15 cellular contexts compared by ENCODE assay signal in genomic region chr3:115627180-115628074, GRCh38. TPM values are rescaled to one million over a fixed set of nuclear protein-coding genes. Genes with fewer than 3 reads are reported as not detected.
DNase-seq lines count a peak whose midpoint lies in the region; ATAC-seq, FAIRE-seq and TF ChIP-seq lines count a peak whose summit lies in the region.
"Had no signal": no experiment of that assay in that cellular context is flagged by ENCODE, and none has a peak within 500 bp of the region (broad histone marks: within the 10 kb centered on the region; RNA-seq: fewer than 3 reads in every experiment).

No MANE protein-coding gene starts in this region.

- no peak for TF ChIP-seq RAD21 in H1 (IDR thresholded peaks at IDR 0.05 in 1 of 2, conservative IDR thresholded peaks at IDR 0.05 in 1 of 2; ENCODE audit: low read depth in 2 of 2, low read length in 2 of 2)

- no peak overlapping the region for H3K4ac ChIP-seq in H1 (replicated peaks; ENCODE audit: insufficient read length, low read depth, low read length)

- DNase-seq in H1 (ENCODE audit: low read depth in 1 of 2, low spot score in 2 of 2) (no peak), kidney tubule cell (ENCODE audit: low spot score) (no peak), Right ventricle myocardium inferior (ENCODE audit: missing footprints) (no peak)
- DNase-seq in naive thymus-derived CD8-positive, alpha-beta T cell = no peak
- DNase-seq in activated CD4-positive, alpha-beta T cell treated with anti-CD3 and anti-CD28 coated beads, Interleukin-2, amount 50 U/mL, for 48 hours = no peak
- DNase-seq: activated effector memory CD4-positive, alpha-beta T cell treated with Interleukin-2 at 50 U/mL for 16 hours; Calu3; effector memory CD8-positive, alpha-beta T cell; HFFc6; immature natural killer cell; NCI-H2081 had no signal

- H3K4me1 Mint-ChIP-seq in naive thymus-derived CD8-positive, alpha-beta T cell = peaks cover 4 to 19% (median 13%) of the 10 kb centered on the region in 4 donors

- no peaks in the 10 kb centered on the region for H3K36me3 Mint-ChIP-seq in naive thymus-derived CD8-positive, alpha-beta T cell
- H3K36me3 Mint-ChIP-seq: immature natural killer cell had no signal

- H3K27ac Mint-ChIP-seq in naive thymus-derived CD8-positive, alpha-beta T cell = no peak overlapping the region
- H3K27ac Mint-ChIP-seq: effector memory CD8-positive, alpha-beta T cell; HFFc6; immature natural killer cell had no signal

- H3K14ac ChIP-seq in H1 (ENCODE audit: insufficient read length) = no peak overlapping the region

- ATAC-seq in GM18511 (IDR thresholded peaks at IDR 0.05; ENCODE audit: unreplicated experiment) (peak; percentile 89), GM21528 (IDR thresholded peaks at IDR 0.05; ENCODE audit: low FRiP score, unreplicated experiment) (peak; percentile 91), HG03108 (IDR thresholded peaks at IDR 0.05; ENCODE audit: unreplicated experiment) (peak; percentile 72), Right ventricle myocardium inferior (no peak)
- no peak for ATAC-seq in naive thymus-derived CD8-positive, alpha-beta T cell
- ATAC-seq: effector memory CD8-positive, alpha-beta T cell had no signal

- peaks cover 1 to 19% (median 11%) of the 10 kb centered on the region in 4 experiments; a peak in 6 of 7 replicates for H3K4me1 ChIP-seq in H1 (replicated peaks in 1 of 4; ENCODE audit: control insufficient read depth in 3 of 4, insufficient read depth in 4 of 4, low read length in 3 of 4)

- peaks cover 0 to 11% of the 10 kb centered on the region in 2 experiments; a peak in 1 of 4 replicates for H3K79me2 ChIP-seq in H1 (ENCODE audit: control insufficient read depth in 1 of 2, insufficient read depth in 2 of 2, low read length in 2 of 2)

- no peak overlapping the region for H2BK12ac ChIP-seq in H1 (ENCODE audit: low read depth, low read length)

- no peak overlapping the region for H4K5ac ChIP-seq in H1 (ENCODE audit: insufficient read length, low read depth, low read length)

- peaks cover 19 to 48% (median 38%) of the 10 kb centered on the region in 5 donors for H3K27me3 Mint-ChIP-seq in naive thymus-derived CD8-positive, alpha-beta T cell

- H3K18ac ChIP-seq in H1 (ENCODE audit: extremely low read depth, low read length) = no peak overlapping the region

- H3K4me3 Mint-ChIP-seq in naive thymus-derived CD8-positive, alpha-beta T cell = no peak overlapping the region
- H3K4me3 Mint-ChIP-seq: effector memory CD8-positive, alpha-beta T cell; HFFc6; immature natural killer cell had no signal

- H3K23ac ChIP-seq in H1 (ENCODE audit: insufficient read length) = no peak overlapping the region

- peak overlapping the region in 1 of 4 experiments; percentile 18; a peak in 1 of 8 replicates for H3K4me3 ChIP-seq in H1 (ENCODE audit: extremely low read depth in 1 of 4, insufficient read depth in 2 of 4, low read depth in 3 of 4, low read length in 4 of 4)

- no peak for TF ChIP-seq EP300 in H1 (IDR thresholded peaks at IDR 0.05; ENCODE audit: borderline replicate concordance in 1 of 2, low read depth in 2 of 2, low read length in 2 of 2)

- no peak overlapping the region for H2AFZ ChIP-seq in H1 (ENCODE audit: low read length)

- no peaks in the 10 kb centered on the region for H3K36me3 ChIP-seq in H1 (ENCODE audit: control insufficient read depth in 2 of 4, insufficient read depth in 4 of 4, low read length in 3 of 4)

- H2BK120ac ChIP-seq in H1 (replicated peaks; ENCODE audit: low read depth, low read length) = no peak overlapping the region

- H3K27me3 ChIP-seq in H1 (replicated peaks in 1 of 4; ENCODE audit: control insufficient read depth in 3 of 4, extremely low read depth in 1 of 4, insufficient read depth in 3 of 4, low read length in 3 of 4) = peaks cover 0 to 6% (median 2%) of the 10 kb centered on the region in 4 experiments; a peak in 2 of 7 replicates

- H2BK15ac ChIP-seq in H1 (ENCODE audit: low read length) = no peak overlapping the region

- peak overlapping the region; percentile 52 for H3K56ac ChIP-seq in H1 (replicated peaks; ENCODE audit: insufficient read length, low read depth, low read length)

- H3K4me2 ChIP-seq in H1 (ENCODE audit: insufficient read depth in 1 of 2, low read depth in 2 of 2, low read length in 2 of 2) = peak overlapping the region; percentile 35 to 53; a peak in 3 of 4 replicates

- peaks cover 21% of the 10 kb centered on the region for H3K23me2 ChIP-seq in H1 (ENCODE audit: low read depth, low read length)

- intact Hi-C loops in Right ventricle myocardium inferior (cut with DNase I) = no loop called here

- TF ChIP-seq CTCF in H1 (IDR thresholded peaks at IDR 0.05; ENCODE audit: control extremely low read depth in 1 of 3, insufficient read depth in 1 of 3, low read depth in 1 of 3, low read length in 3 of 3) = peak in 1 of 3 experiments; percentile 12; a peak in 1 of 4 replicates

- 0 out of 2 replicates have a peak, but pooled peaks cover 2% of the 10 kb centered on the region for H3K79me1 ChIP-seq in H1 (ENCODE audit: low read depth, low read length)

- H4K91ac ChIP-seq in H1 (replicated peaks; ENCODE audit: insufficient read length, low read length) = no peak overlapping the region

- no peak overlapping the region for H4K8ac ChIP-seq in H1 (ENCODE audit: extremely low read depth, insufficient read depth, low read length)

- H2BK5ac ChIP-seq in H1 (ENCODE audit: low read depth, low read length) = no peak overlapping the region

- WGBS in H1 (ENCODE audit: extremely low coverage in 1 of 2, insufficient coverage in 1 of 2, insufficient read length in 1 of 2, insufficient replicate concordance in 2 of 2, low coverage in 1 of 2, low lambda C conversion rate in 2 of 2, missing lambda C conversion rate in 1 of 2), 2 experiments = 21% methylated on average over 3 of the region's 3 CpGs; no CpG with 5 or more reads in 1 of the 2 experiments

- H4K20me1 ChIP-seq in H1 (replicated peaks in 1 of 2; ENCODE audit: control insufficient read depth in 1 of 2, insufficient read depth in 2 of 2, low read length in 2 of 2) = no peaks in the 10 kb centered on the region

- no peak overlapping the region for H3K27ac ChIP-seq in H1 (ENCODE audit: low read depth, low read length)

- no peaks in the 10 kb centered on the region for H3K9me3 ChIP-seq in H1 (ENCODE audit: insufficient read depth in 2 of 2, low read depth in 1 of 2, low read length in 1 of 2)

- H2AK5ac ChIP-seq in H1 (ENCODE audit: low read depth, low read length) = no peak overlapping the region

- no peak overlapping the region for H3K9ac ChIP-seq in H1 (replicated peaks in 1 of 4; ENCODE audit: extremely low read depth in 1 of 4, low read depth in 3 of 4, low read length in 3 of 4)

- POLR2A ChIA-PET in H1 (lab: Charles Lee; ENCODE audit: partially characterized antibody) = interaction anchor here (1.3 to 1.5 kb wide), 3 partner anchors 12 to 31 kb away, joined by 3 to 5 read pairs (median 3); no protein-coding TSS in a partner anchor
- POLR2A ChIA-PET in naive thymus-derived CD8-positive, alpha-beta T cell (lab: Charles Lee) = no interaction called here

- no peak overlapping the region for H2BK20ac ChIP-seq in H1 (ENCODE audit: low read length)

- H3K9me3 Mint-ChIP-seq in naive thymus-derived CD8-positive, alpha-beta T cell = no peaks in the 10 kb centered on the region
- H3K9me3 Mint-ChIP-seq: effector memory CD8-positive, alpha-beta T cell; HFFc6; immature natural killer cell had no signal

- TF ChIP-seq POLR2A in H1 (IDR thresholded peaks at IDR 0.05; ENCODE audit: control extremely low read depth in 1 of 2, low read depth in 2 of 2, low read length in 2 of 2) = no peak

- no peak for FAIRE-seq in H1 (lab: Jason Lieb, UNC)

- CTCF ChIA-PET in H1 (lab: Charles Lee; ENCODE audit: partially characterized antibody) = interaction anchor here (0.6 to 2.4 kb wide), 5 partner anchors 11 to 372 kb away, joined by 3 to 5 read pairs (median 3); no protein-coding TSS in a partner anchor

TF ChIP-seq in H1, 55 proteins besides CTCF, POLR2A, EP300 and RAD21 (continues in another document):
- TF ChIP-seq MAFK (IDR thresholded peaks at IDR 0.05; ENCODE audit: low read depth, low read length) (peak; percentile 95), JUND (IDR thresholded peaks at IDR 0.05; ENCODE audit: low read length) (no peak), EGR1 (IDR thresholded peaks at IDR 0.05; ENCODE audit: borderline replicate concordance, low read depth, low read length) (no peak), CHD1 (IDR thresholded peaks at IDR 0.05; ENCODE audit: low read depth, low read length) (no peak)

RNA-seq across cellular contexts. Expression of gene GAP43, which starts 4.1 kb away (rescaled TPM):
- total RNA-seq in H1 (2021; fragmentation: NEBNext Ultra II Directional; extraction: Animal tissue kit (Norgen Biotek cat#: 25700)) = 21.9 and 22.6 TPM in 2 replicates
- 9.6 and 11.2 TPM in 2 replicates for polyA plus RNA-seq in H1 (2011; rRNA removed)
- 18.4 TPM for polyA plus RNA-seq in H1 (2011; cell fraction: cytosol; rRNA removed)
- 7.7 TPM for polyA plus RNA-seq in H1 (2011; cell fraction: nucleus; rRNA removed)
- polyA plus RNA-seq in H1 (2012, experiment 1 of 2) = 17.7 to 22.9 TPM (median 19.6 TPM) in 4 replicates
- 13.7 TPM for polyA plus RNA-seq in H1 (2012, experiment 2 of 2)
- 39.1 TPM for polyA plus RNA-seq in H1 (2013, experiment 1 of 2)
- polyA plus RNA-seq in H1 (2013, experiment 2 of 2) = 36.9 TPM
- polyA minus RNA-seq in H1 (2011; rRNA and poly(A)+ RNA removed) = 4.2 and 4.9 TPM in 2 replicates
- 4.2 TPM for polyA minus RNA-seq in H1 (2011; cell fraction: cytosol; rRNA and poly(A)+ RNA removed)
- polyA minus RNA-seq in H1 (2011; cell fraction: nucleus; rRNA and poly(A)+ RNA removed) = 3.8 TPM
- not detected for total RNA-seq in naive thymus-derived CD8-positive, alpha-beta T cell
- not detected for polyA plus RNA-seq in naive thymus-derived CD8-positive, alpha-beta T cell
- total RNA-seq in Right ventricle myocardium inferior = 0.22 TPM
- total RNA-seq: Calu3; T-helper 1 cell treated with Interleukin-12 subunit alpha and Interleukin-12 subunit beta and Interleukin-4 antibody, amounts not matched to agents 30 ng/mL and 1 ng/mL, for 36 hours had no signal
- polyA plus RNA-seq: immature natural killer cell had no signal

Comparison
In these comparisons a context has a peak if more than half of its experiments do, and no peak if none do; other contexts are left out.
1. ATAC-seq: peak in GM18511 (single experiment), GM21528 (single experiment) and HG03108 (single experiment); none in naive thymus-derived CD8-positive, alpha-beta T cell (0 of 2) and Right ventricle myocardium inferior (single experiment).
2. RNA of gene GAP43, which starts 4.1 kb away (total RNA-seq): 21.9 to 22.6 TPM in H1; 0.22 TPM in Right ventricle myocardium inferior (single experiment) and not detected in naive thymus-derived CD8-positive, alpha-beta T cell; every median in the first group is over 10 times any median in the second.